In the genomic region with DNA sequence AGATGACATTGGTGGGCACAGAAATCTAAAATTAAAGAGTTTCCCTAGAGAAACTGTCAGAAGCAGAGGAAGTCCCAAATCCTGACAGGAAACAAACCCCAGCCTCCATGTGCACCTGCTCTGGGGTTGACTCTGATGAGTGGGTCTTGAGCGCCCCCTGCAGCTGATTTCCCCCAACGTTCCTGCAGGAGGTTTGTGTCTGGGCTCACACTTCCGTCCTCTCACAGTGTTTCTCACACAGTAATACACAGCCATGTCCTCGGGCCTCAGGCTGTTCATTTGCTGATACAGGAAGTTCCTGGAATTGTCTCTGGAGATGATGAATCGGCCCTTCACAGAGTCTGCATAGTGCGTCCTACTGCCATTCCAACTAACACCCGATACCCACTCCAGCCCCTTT, we compare ENCODE assay signal across 8 cellular contexts.
DNase-seq lines count a peak whose midpoint lies in the region; TF ChIP-seq lines count a peak whose summit lies in the region.
"Not testable (repeated sequence)": the region's sequence is repeated elsewhere in the genome, so short reads cannot be mapped to it uniquely, and the experiment has no call there.

No MANE protein-coding gene starts in this region.

- intact Hi-C loops in MCF 10A (cut with micrococcal nuclease), result not testable (repeated sequence)

- H3K4me1 Mint-ChIP-seq in activated T-cell treated with anti-CD3 and anti-CD28 coated beads, Interleukin-2, amount 50 U/mL, for 24 hours (ENCODE audit: low read depth), result peaks cover 35% of the 10 kb centered on the region
- not testable (repeated sequence) for H3K4me1 Mint-ChIP-seq in MCF 10A (ENCODE audit: insufficient read depth, unreplicated experiment)

- not testable (repeated sequence) for H3K27ac Mint-ChIP-seq in activated T-cell treated with anti-CD3 and anti-CD28 coated beads, Interleukin-2, amount 50 U/mL, for 24 hours; MCF 10A (ENCODE audit: low read depth, unreplicated experiment)

- not testable (repeated sequence) for H3K36me3 Mint-ChIP-seq in activated T-cell treated with anti-CD3 and anti-CD28 coated beads, Interleukin-2, amount 50 U/mL, for 24 hours (ENCODE audit: low read depth); MCF 10A (ENCODE audit: insufficient read depth, unreplicated experiment)

- not testable (repeated sequence) for H3K9me3 Mint-ChIP-seq in activated T-cell treated with anti-CD3 and anti-CD28 coated beads, Interleukin-2, amount 50 U/mL, for 24 hours; MCF 10A (ENCODE audit: unreplicated experiment)

- peaks cover 39% of the 10 kb centered on the region for H3K27me3 Mint-ChIP-seq in activated T-cell treated with anti-CD3 and anti-CD28 coated beads, Interleukin-2, amount 50 U/mL, for 24 hours
- H3K27me3 Mint-ChIP-seq in MCF 10A (ENCODE audit: insufficient read depth, unreplicated experiment), result peaks cover 46% of the 10 kb centered on the region

- peak; percentile 52 for DNase-seq in NK-92 treated with Interleukin-12 subunit alpha and Interleukin-12 subunit beta, amount 100 ng/mL, for 24 hours (lab: John Stamatoyannopoulos, UW)
- DNase-seq in activated CD4-positive, alpha-beta T cell treated with anti-CD3 and anti-CD28 coated beads for 4 hours, result peak; percentile 39 to 74
- DNase-seq in activated T-cell treated with anti-CD3 and anti-CD28 coated beads, Interleukin-2, amount 50 U/mL, for 24 hours, result peak; percentile 82
- peak; percentile 25 for DNase-seq in MCF 10A (ENCODE audit: unreplicated experiment)
- peak; percentile 22 to 55 for DNase-seq in stimulated activated CD4-positive, alpha-beta T cell treated with anti-CD3 and anti-CD28 coated beads, Interleukin-1b, Interleukin-23, amount 100 ng/mL, for 1 hour (ENCODE audit: low read depth in 2 of 2)
- DNase-seq in stimulated activated CD8-positive, alpha-beta memory T cell treated with anti-CD3 and anti-CD28 coated beads, Interleukin-4, amount 100 ng/mL, for 24 hours (ENCODE audit: low read depth), result peak; percentile 62

- POLR2A ChIA-PET in MCF 10A (lab: Yijun Ruan, JAX), result not testable (repeated sequence)

- TF ChIP-seq CTCF in C4-2B (conservative IDR thresholded peaks at IDR 0.05) (peak; percentile 50), GM12873 (IDR thresholded peaks at IDR 0.05; ENCODE audit: insufficient read depth, low read depth, low read length, missing control alignments) (peak; percentile 29)
- TF ChIP-seq CTCF in MCF 10A (IDR thresholded peaks at IDR 0.05; ENCODE audit: unreplicated experiment), result not testable (repeated sequence)

- not testable (repeated sequence) for BruUV-seq in MCF 10A (replicated peaks; lab: Mats Ljungman, UMichigan)

- H3K27ac ChIP-seq in C4-2B, result not testable (repeated sequence)

- CTCF ChIA-PET in MCF 10A (lab: Yijun Ruan, JAX), result not testable (repeated sequence)

- H3K4me3 Mint-ChIP-seq in activated T-cell treated with anti-CD3 and anti-CD28 coated beads, Interleukin-2, amount 50 U/mL, for 24 hours; MCF 10A (ENCODE audit: unreplicated experiment): not testable (repeated sequence)

Comparison
In these comparisons a context has a peak if more than half of its experiments do, and no peak if none do; other contexts are left out.
1. DNase-seq: peak in every context shown above with its lines; median percentile 82 in activated T-cell treated with anti-CD3 and anti-CD28 coated beads, Interleukin-2, amount 50 U/mL, for 24 hours; 62 in stimulated activated CD8-positive, alpha-beta memory T cell treated with anti-CD3 and anti-CD28 coated beads, Interleukin-4, amount 100 ng/mL, for 24 hours; 56 in activated CD4-positive, alpha-beta T cell treated with anti-CD3 and anti-CD28 coated beads for 4 hours; 52 in NK-92 treated with Interleukin-12 subunit alpha and Interleukin-12 subunit beta, amount 100 ng/mL, for 24 hours; 38 in stimulated activated CD4-positive, alpha-beta T cell treated with anti-CD3 and anti-CD28 coated beads, Interleukin-1b, Interleukin-23, amount 100 ng/mL, for 1 hour; 25 in MCF 10A.